In the genomic region with DNA sequence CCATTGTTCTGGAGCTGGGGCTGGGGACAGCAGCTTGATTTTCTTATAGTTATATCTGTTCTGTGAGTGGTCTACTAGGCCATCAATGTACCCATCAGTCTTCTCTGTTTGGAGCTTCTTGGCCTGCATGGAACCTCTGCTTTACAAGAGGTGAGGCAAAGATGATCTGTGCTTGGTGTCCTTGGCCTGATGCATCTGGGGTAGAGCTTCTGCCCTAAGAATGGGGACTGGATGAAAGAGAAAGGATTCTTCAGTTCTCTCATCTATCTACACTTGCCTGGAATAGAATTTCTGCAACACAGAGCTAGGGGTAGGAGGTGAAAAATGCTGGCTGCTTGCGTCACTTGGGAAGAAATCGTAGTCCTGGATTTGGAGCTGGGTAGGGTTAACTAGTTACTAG, we compare ENCODE assay signal across 25 cellular contexts.
"Had no signal": no experiment of that assay in that cellular context is flagged by ENCODE, and none has a peak within 500 bp of the region (broad histone marks: within the 10 kb centered on the region; RNA-seq: fewer than 3 reads in every experiment).

No MANE protein-coding gene starts in this region.

- H3K27me3 Mint-ChIP-seq: activated CD4-positive, alpha-beta memory T cell treated with anti-CD3 and anti-CD28 coated beads for 36 hours; activated CD8-positive, alpha-beta memory T cell treated with anti-CD3 and anti-CD28 coated beads, Interleukin-2, amount 10 ng/mL, durations not matched to agents 7 days and 5 days; memory B cell; naive thymus-derived CD8-positive, alpha-beta T cell; progenitor cell of endocrine pancreas; T-cell had no signal

- H3K27ac Mint-ChIP-seq: activated CD4-positive, alpha-beta memory T cell treated with anti-CD3 and anti-CD28 coated beads for 36 hours; activated CD8-positive, alpha-beta memory T cell treated with anti-CD3 and anti-CD28 coated beads, Interleukin-2, amount 10 ng/mL, durations not matched to agents 7 days and 5 days; memory B cell; naive thymus-derived CD8-positive, alpha-beta T cell; progenitor cell of endocrine pancreas; T-cell had no signal

- H3K27me3 ChIP-seq: esophagus muscularis mucosa, right atrium auricular region, suprapubic skin, upper lobe of left lung had no signal

- H3K4me3 Mint-ChIP-seq: activated CD4-positive, alpha-beta memory T cell treated with anti-CD3 and anti-CD28 coated beads for 36 hours; activated CD8-positive, alpha-beta memory T cell treated with anti-CD3 and anti-CD28 coated beads, Interleukin-2, amount 10 ng/mL, durations not matched to agents 7 days and 5 days; memory B cell; naive thymus-derived CD8-positive, alpha-beta T cell; T-cell had no signal

- DNase-seq: activated CD4-positive, alpha-beta memory T cell treated with anti-CD3 and anti-CD28 coated beads for 36 hours; activated CD4-positive, alpha-beta T cell treated with anti-CD3 and anti-CD28 coated beads for 1 hour; activated CD8-positive, alpha-beta memory T cell treated with anti-CD3 and anti-CD28 coated beads, Interleukin-2, amount 10 ng/mL, durations not matched to agents 7 days and 5 days; activated effector memory CD4-positive, alpha-beta T cell treated with Interleukin-2 at 50 U/mL for 16 hours; activated naive CD4-positive, alpha-beta T cell treated with anti-CD3 and anti-CD28 coated beads, Interleukin-2, amount 50 U/mL, for 16 hours; activated T-cell treated with anti-CD3 and anti-CD28 coated beads, Interleukin-2, amount 50 U/mL, for 1 hour; hippocampal formation; naive thymus-derived CD8-positive, alpha-beta T cell; nucleus accumbens; stimulated activated CD4-positive, alpha-beta T cell treated with anti-CD3 and anti-CD28 coated beads, Interleukin-4, amount 100 ng/mL, for 4 hours; stimulated activated CD8-positive, alpha-beta memory T cell treated with anti-CD3 and anti-CD28 coated beads, Interleukin-4, amount 100 ng/mL, for 48 hours; stimulated activated naive CD8-positive, alpha-beta T cell treated with anti-CD3 and anti-CD28 coated beads, Interleukin-15, Interleukin-2, amounts not matched to agents 100 U/mL and 50 U/mL, for 24 hours; T-cell; T-helper 9 cell; upper lobe of left lung had no signal

- H3K27ac ChIP-seq: right atrium auricular region, suprapubic skin, upper lobe of left lung had no signal

- ATAC-seq: activated CD8-positive, alpha-beta memory T cell treated with anti-CD3 and anti-CD28 coated beads, Interleukin-2, amount 10 ng/mL, durations not matched to agents 7 days and 5 days; left lobe of liver; naive thymus-derived CD8-positive, alpha-beta T cell; stimulated activated naive CD8-positive, alpha-beta T cell treated with anti-CD3 and anti-CD28 coated beads, Interleukin-15, Interleukin-2, amounts not matched to agents 100 U/mL and 50 U/mL, for 24 hours; T-cell had no signal

- FAIRE-seq: astrocyte, colon, keratinocyte had no signal

- H3K4me3 ChIP-seq: esophagus muscularis mucosa, right atrium auricular region, smooth muscle cell, suprapubic skin, upper lobe of left lung had no signal

- H3K9me3 ChIP-seq: esophagus muscularis mucosa, right atrium auricular region, suprapubic skin, upper lobe of left lung had no signal

- H3K9me3 Mint-ChIP-seq: activated CD4-positive, alpha-beta memory T cell treated with anti-CD3 and anti-CD28 coated beads for 36 hours; memory B cell; naive thymus-derived CD8-positive, alpha-beta T cell; T-cell had no signal

- H3K4me2 ChIP-seq: smooth muscle cell had no signal
